In genomic region chr17:19720631-19721426, GRCh38 we compare ENCODE assay signal across 13 cellular contexts. TPM values are rescaled to one million over a fixed set of nuclear protein-coding genes. Genes with fewer than 3 reads are reported as not detected.
DNase-seq lines count a peak whose midpoint lies in the region; ATAC-seq, FAIRE-seq and TF ChIP-seq lines count a peak whose summit lies in the region.
"Had no signal": no experiment of that assay in that cellular context is flagged by ENCODE, and none has a peak within 500 bp of the region (broad histone marks: within the 10 kb centered on the region; RNA-seq: fewer than 3 reads in every experiment).

No MANE protein-coding gene starts in this region.

- no peaks in the 10 kb centered on the region for H3F3A ChIP-seq in GM23338 (replicated peaks; ENCODE audit: low read depth)

- no peak for TF ChIP-seq POLR2A in GM12891 (IDR thresholded peaks at IDR 0.05; ENCODE audit: low read depth, low read length)

- no peaks in the 10 kb centered on the region for H3K27me3 ChIP-seq in esophagus (ENCODE audit: control insufficient read depth in 1 of 2, insufficient read depth in 2 of 2, low read length in 2 of 2)
- no peaks in the 10 kb centered on the region for H3K27me3 ChIP-seq in osteoblast (ENCODE audit: insufficient read depth, low read length)
- H3K27me3 ChIP-seq in GM23338 (ENCODE audit: insufficient read depth): no peaks in the 10 kb centered on the region

- peak overlapping the region; percentile 32 to 56 for H3K27ac ChIP-seq in esophagus (ENCODE audit: low read depth in 2 of 2, low read length in 1 of 2)
- H3K27ac ChIP-seq in osteoblast (ENCODE audit: low read depth, low read length): no peak overlapping the region
- H3K27ac ChIP-seq in GM23338 (ENCODE audit: low read depth): no peak overlapping the region

- FAIRE-seq in GM18507 (lab: Jason Lieb, UNC) (peak; percentile 29), GM12891 (lab: Jason Lieb, UNC) (no peak)

- H4K20me1 ChIP-seq in osteoblast (ENCODE audit: insufficient read depth, low read length) (no peaks in the 10 kb centered on the region), GM23338 (replicated peaks; ENCODE audit: insufficient read depth) (no peaks in the 10 kb centered on the region)

- ATAC-seq in GM23338: no peak

- H3K4me2 ChIP-seq in osteoblast (ENCODE audit: insufficient read depth, low read length) (no peak overlapping the region), GM23338 (no peak overlapping the region)

- H3K27ac Mint-ChIP-seq in GM23338: no peak overlapping the region

- H3K36me3 Mint-ChIP-seq in GM23338 (ENCODE audit: low read depth): no peaks in the 10 kb centered on the region; the same call in 2 of the 3 replicates
- H3K36me3 Mint-ChIP-seq: naive B cell had no signal

- WGBS in esophagus, 2 donors: 48 to 51% methylated on average over 9 of the region's 9 CpGs

- DNase-seq in GM18507 (ENCODE audit: extremely low spot score, insufficient read length, low read depth) (no peak), NCI-H226 (peak; percentile 25), osteoblast (ENCODE audit: insufficient read length, low spot score, missing footprints) (peak; percentile 51), SKM-1 (lab: John Stamatoyannopoulos, UW; ENCODE audit: unreplicated experiment) (no peak), GM12891 (ENCODE audit: insufficient read length, low spot score) (no peak), GM23338 (ENCODE audit: low spot score) (no peak)
- DNase-seq: activated T-cell treated with anti-CD3 and anti-CD28 coated beads, Interleukin-2, amount 50 U/mL, for 1 hour; cortex of kidney; naive B cell; NCI-H1048; NK-92 treated with Interleukin-12 subunit alpha and Interleukin-12 subunit beta, amount 100 ng/mL, for 24 hours; SW 1271 had no signal

- H3K79me2 ChIP-seq in osteoblast (ENCODE audit: insufficient read depth, low read length): no peaks in the 10 kb centered on the region
- no peaks in the 10 kb centered on the region for H3K79me2 ChIP-seq in GM23338 (replicated peaks; ENCODE audit: insufficient read depth)

- H3K27me3 Mint-ChIP-seq in GM23338 (ENCODE audit: insufficient read depth, low read depth, poor library complexity): peaks cover 7% of the 10 kb centered on the region

- no peaks in the 10 kb centered on the region for H3K9me3 ChIP-seq in esophagus (ENCODE audit: control insufficient read depth in 2 of 2, insufficient read depth in 1 of 2, low read depth in 1 of 2, low read length in 1 of 2)
- H3K9me3 ChIP-seq in osteoblast (ENCODE audit: low read depth, low read length): no peaks in the 10 kb centered on the region

- H3K4me3 ChIP-seq in esophagus (ENCODE audit: low read depth in 1 of 2, low read length in 2 of 2) (no peak overlapping the region), osteoblast (ENCODE audit: insufficient read depth, low read length) (no peak overlapping the region), GM23338 (no peak overlapping the region)

- H3K9me2 ChIP-seq in GM23338 (ENCODE audit: insufficient read depth): no peaks in the 10 kb centered on the region

- H3K4me1 ChIP-seq in esophagus (ENCODE audit: control insufficient read depth in 2 of 2, insufficient read depth in 2 of 2, low read length in 1 of 2): peaks cover 14 to 55% of the 10 kb centered on the region in 2 donors
- peaks cover 9% of the 10 kb centered on the region for H3K4me1 ChIP-seq in osteoblast (ENCODE audit: insufficient read depth, low read length)
- no peaks in the 10 kb centered on the region for H3K4me1 ChIP-seq in GM23338 (ENCODE audit: insufficient read depth)

- H3K9me3 Mint-ChIP-seq in GM23338: no peaks in the 10 kb centered on the region; the same call in 2 of the 3 replicates
- H3K9me3 Mint-ChIP-seq: naive B cell had no signal

- H3K36me3 ChIP-seq in esophagus (ENCODE audit: control insufficient read depth in 2 of 2, insufficient read depth in 2 of 2, low read length in 1 of 2) (no peaks in the 10 kb centered on the region), osteoblast (ENCODE audit: insufficient read depth, low read length) (no peaks in the 10 kb centered on the region), GM23338 (ENCODE audit: insufficient read depth) (no peaks in the 10 kb centered on the region)

- no peak overlapping the region for H3K4me3 Mint-ChIP-seq in GM23338

- H2AFZ ChIP-seq in osteoblast (ENCODE audit: low read length) (no peak overlapping the region), GM23338 (no peak overlapping the region)

- H3K4me1 Mint-ChIP-seq in GM23338: peaks cover 2% of the 10 kb centered on the region; the same call in 2 of the 3 replicates

- TF ChIP-seq CTCF in osteoblast (IDR thresholded peaks at IDR 0.05; ENCODE audit: extremely low read depth, low read depth, low read length) (no peak), GM23338 (conservative IDR thresholded peaks at IDR 0.05; ENCODE audit: low read depth in 2 of 2) (no peak)

TF ChIP-seq in GM12891, 5 proteins besides CTCF, POLR2A, EP300 and RAD21:
- TF ChIP-seq POU2F2 (IDR thresholded peaks at IDR 0.05; ENCODE audit: low read depth, low read length) (no peak), TAF1 (IDR thresholded peaks at IDR 0.05; ENCODE audit: low read depth, low read length) (no peak), PAX5 (IDR thresholded peaks at IDR 0.05; ENCODE audit: insufficient read depth, low read length, severe bottlenecking) (no peak), POLR2AphosphoS5 (IDR thresholded peaks at IDR 0.05; ENCODE audit: low read depth, low read length) (no peak), SPI1 (IDR thresholded peaks at IDR 0.05; ENCODE audit: low read depth, low read length) (no peak)

TF ChIP-seq in GM23338, 12 proteins besides CTCF, POLR2A, EP300 and RAD21 (continues in another document):
- no peak for TF ChIP-seq EZH2 (IDR thresholded peaks at IDR 0.05; ENCODE audit: low read depth, unreplicated experiment)
- TF ChIP-seq REST (IDR thresholded peaks at IDR 0.05; ENCODE audit: unreplicated experiment): no peak

RNA-seq across cellular contexts. Expression of gene SLC47A2, which starts 4.4 kb away (rescaled TPM):
- polyA plus RNA-seq in esophagus: 1 to 10 TPM; 1.1 to 2.7 TPM
- total RNA-seq in osteoblast: not detected in 2 replicates
- polyA plus RNA-seq in GM12891 (2012; ENCODE audit: low read depth, missing spikeins): not detected
- total RNA-seq in GM23338 (2014; rRNA removed; shearing (Covaris generic)): not detected in 2 replicates
- polyA plus RNA-seq in GM23338 (2016; fragmentation: Nextera tagmentation; extraction: Ambion mirVana): 0.19 TPM in 1 of 2 replicates, not detected in the other

RNA-seq across cellular contexts. Expression of gene ALDH3A1, which starts 27.3 kb away (rescaled TPM):
- polyA plus RNA-seq in esophagus (100 to 1,000 TPM; 202 to 673 TPM), GM23338 (2016; fragmentation: Nextera tagmentation; extraction: Ambion mirVana) (0.21 and 0.23 TPM in 2 replicates)
- under 0.01 TPM in 1 of 2 replicates, not detected in the other for total RNA-seq in osteoblast
- polyA plus RNA-seq in GM12891 (2012; ENCODE audit: low read depth, missing spikeins): 1.1 TPM
- 0.17 and 1.0 TPM in 2 replicates for total RNA-seq in GM23338 (2014; rRNA removed; shearing (Covaris generic))

Comparison
In these comparisons a context has a peak if more than half of its experiments do, and no peak if none do; other contexts are left out.
1. DNase-seq: peak in NCI-H226 (single experiment) and osteoblast (single experiment); none in GM18507 (single experiment), SKM-1 (single experiment), GM12891 (single experiment) and GM23338 (single experiment).
2. H3K27ac ChIP-seq: peak in esophagus (2 of 2); none in osteoblast (single experiment) and GM23338 (single experiment).